7 cellular contexts compared by ENCODE assay signal in the genomic region with DNA sequence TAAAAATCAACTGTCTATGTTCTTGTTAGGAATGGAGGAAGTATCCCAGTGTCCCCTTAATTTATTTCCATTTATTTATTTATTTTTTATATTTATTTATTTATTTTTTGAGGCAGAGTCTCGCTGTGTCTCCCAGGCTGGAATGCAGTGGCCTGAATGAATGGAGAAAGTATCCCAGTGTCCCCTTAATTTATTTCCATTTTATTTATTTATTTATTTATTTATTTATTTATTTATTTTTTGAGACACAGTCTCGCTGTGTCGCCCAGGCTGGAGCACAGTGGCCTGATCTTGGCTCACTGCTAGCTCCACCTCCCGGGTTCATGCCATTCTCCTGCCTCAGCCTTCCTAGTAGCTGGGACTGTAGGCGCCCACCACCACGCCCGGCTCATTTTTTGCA.
"Had no signal": no experiment of that assay in that cellular context is flagged by ENCODE, and none has a peak within 500 bp of the region (broad histone marks: within the 10 kb centered on the region; RNA-seq: fewer than 3 reads in every experiment).

No MANE protein-coding gene starts in this region.

- FAIRE-seq: GM12878, GM12891, GM12892, GM18507, GM19239 had no signal

- H3K4me3 ChIP-seq: GM12878 had no signal

- ATAC-seq: GM12878 had no signal

- DNase-seq: GDM1, GF-D8 had no signal
